Comparison of ENCODE assay signal across 6 cellular contexts in genomic region chr10:44246287-44246686, GRCh38.
A peak's percentile ranks its signal among the peaks of the same experiment; 100 is the strongest.
DNase-seq lines count a peak whose midpoint lies in the region; ATAC-seq, FAIRE-seq and TF ChIP-seq lines count a peak whose summit lies in the region.
"Not testable (repeated sequence)": the region's sequence is repeated elsewhere in the genome, so short reads cannot be mapped to it uniquely, and the experiment has no call there.

No MANE protein-coding gene starts in this region.

- not testable (repeated sequence) for H3K4me1 ChIP-seq in HEK293 (ENCODE audit: control insufficient read depth, insufficient read depth, low read length); astrocyte (ENCODE audit: insufficient read depth, low read length); K562 (replicated peaks in 1 of 2; ENCODE audit: control insufficient read depth in 2 of 2, insufficient read depth in 2 of 2, low read length in 2 of 2); endodermal cell (ENCODE audit: control insufficient read depth, insufficient read depth, low read length); esophagus muscularis mucosa
- H3K4me1 ChIP-seq in HepG2 (ENCODE audit: insufficient read depth, low read length): peaks cover 67% of the 10 kb centered on the region

- TF ChIP-seq CTCF in HEK293 (tag by site-specific recombination; IDR thresholded peaks at IDR 0.05); astrocyte (IDR thresholded peaks at IDR 0.05; ENCODE audit: insufficient read depth, low read depth, low read length); K562 (IDR thresholded peaks at IDR 0.05 in 2 of 3, conservative IDR thresholded peaks at IDR 0.05 in 1 of 3; ENCODE audit: insufficient read depth in 2 of 3, low read depth in 1 of 3, low read length in 3 of 3); endodermal cell (conservative IDR thresholded peaks at IDR 0.05); esophagus muscularis mucosa (IDR thresholded peaks at IDR 0.05); HepG2 (CRISPR knock-in tag; IDR thresholded peaks at IDR 0.05): not testable (repeated sequence)

- not testable (repeated sequence) for H3K4me3 ChIP-seq in HEK293 (ENCODE audit: low read depth, low read length); astrocyte (ENCODE audit: insufficient read depth, low read depth, low read length); K562; esophagus muscularis mucosa; HepG2 (replicated peaks in 1 of 3; ENCODE audit: insufficient read depth in 1 of 3, low read depth in 2 of 3, low read length in 3 of 3)
- peak overlapping the region; percentile 15 for H3K4me3 ChIP-seq in endodermal cell (ENCODE audit: low read length)

- not testable (repeated sequence) for DNase-seq in astrocyte (ENCODE audit: low read depth); K562 (ENCODE audit: extremely low read depth in 1 of 4, low spot score in 3 of 4); endodermal cell; HepG2 (ENCODE audit: low spot score)
- peak; percentile 17 for DNase-seq in esophagus muscularis mucosa (ENCODE audit: extremely low spot score)

- H3K27ac Mint-ChIP-seq in astrocyte (ENCODE audit: unreplicated experiment): peak overlapping the region; percentile 35
- not testable (repeated sequence) for H3K27ac Mint-ChIP-seq in endodermal cell

- H3K4me1 Mint-ChIP-seq in astrocyte (ENCODE audit: low read depth, unreplicated experiment): not testable (repeated sequence)
- H3K4me1 Mint-ChIP-seq in endodermal cell: peaks cover 26% of the 10 kb centered on the region

- not testable (repeated sequence) for TF ChIP-seq EP300 in K562 (IDR thresholded peaks at IDR 0.05; ENCODE audit: low read length); esophagus muscularis mucosa (IDR thresholded peaks at IDR 0.05); HepG2 (IDR thresholded peaks at IDR 0.05; ENCODE audit: low read depth in 2 of 2, low read length in 2 of 2); HepG2 (CRISPR knock-in tag; IDR thresholded peaks at IDR 0.05; ENCODE audit: borderline replicate concordance)

- H3K9me3 Mint-ChIP-seq in astrocyte (ENCODE audit: unreplicated experiment) (peaks cover 25% of the 10 kb centered on the region), endodermal cell (peaks cover 18% of the 10 kb centered on the region)

- FAIRE-seq in astrocyte (lab: Jason Lieb, UNC); K562 (lab: Jason Lieb, UNC); HepG2 (lab: Jason Lieb, UNC): not testable (repeated sequence)

- H3K9ac ChIP-seq in astrocyte (ENCODE audit: low read length); K562 (ENCODE audit: insufficient read depth in 1 of 2, low read depth in 2 of 2, low read length in 2 of 2); endodermal cell (ENCODE audit: extremely low read depth, low read length, poor library complexity, severe bottlenecking); HepG2 (ENCODE audit: insufficient read depth, low read depth, low read length): not testable (repeated sequence)

- TF ChIP-seq RAD21 in K562 (CRISPR knock-in tag; conservative IDR thresholded peaks at IDR 0.05 in 1 of 2, IDR thresholded peaks at IDR 0.05 in 1 of 2); HepG2 (CRISPR knock-in tag; IDR thresholded peaks at IDR 0.05): not testable (repeated sequence)

- H3K36me3 Mint-ChIP-seq in astrocyte (ENCODE audit: low read depth, unreplicated experiment); endodermal cell (ENCODE audit: low read depth): not testable (repeated sequence)

- not testable (repeated sequence) for H3K4me3 Mint-ChIP-seq in astrocyte (ENCODE audit: unreplicated experiment); endodermal cell

- intact Hi-C loops in K562 (cut with micrococcal nuclease); esophagus muscularis mucosa (cut with DNase I); HepG2 (cut with micrococcal nuclease; ENCODE audit: unreplicated experiment): not testable (repeated sequence)

- in situ Hi-C loops in K562 (cut with MboI); HepG2 (cut with HindIII; ENCODE audit: extremely low pct_ligation_motif_present, low pct_unique_long_range_greater_than_20kb): not testable (repeated sequence)

- CTCF ChIA-PET in HEK293 (lab: Yijun Ruan, JAX); K562 (lab: Yijun Ruan, JAX; ENCODE audit: low intra/inter-chr PET ratio); HepG2 (lab: Yijun Ruan, JAX; ENCODE audit: low intra/inter-chr PET ratio, low total read pairs): not testable (repeated sequence)

- not testable (repeated sequence) for H3K9me3 ChIP-seq in HEK293 (ENCODE audit: control insufficient read depth, insufficient read depth, low read depth, low read length); astrocyte (ENCODE audit: insufficient read depth, low read depth, low read length); K562 (replicated peaks; ENCODE audit: control insufficient read depth, insufficient read depth, low read depth, low read length); endodermal cell (ENCODE audit: control insufficient read depth, low read length); esophagus muscularis mucosa; HepG2 (ENCODE audit: low read length)

- BruUV-seq in K562 (replicated peaks; lab: Mats Ljungman, UMichigan); HepG2 (replicated peaks; lab: Mats Ljungman, UMichigan): not testable (repeated sequence)

- not testable (repeated sequence) for H3K27me3 Mint-ChIP-seq in astrocyte (ENCODE audit: low read depth, unreplicated experiment)
- peaks cover 14% of the 10 kb centered on the region for H3K27me3 Mint-ChIP-seq in endodermal cell (ENCODE audit: insufficient read depth)

- H3K27me3 ChIP-seq in astrocyte (ENCODE audit: insufficient read depth, low read length); K562 (ENCODE audit: control insufficient read depth in 2 of 2, insufficient read depth in 2 of 2, low read length in 2 of 2); endodermal cell (ENCODE audit: control insufficient read depth, insufficient read depth, low read length, poor library complexity, severe bottlenecking); esophagus muscularis mucosa; HepG2 (ENCODE audit: control insufficient read depth in 1 of 2, insufficient read depth in 2 of 2, low read length in 2 of 2): not testable (repeated sequence)

- H3K79me2 ChIP-seq in astrocyte (ENCODE audit: insufficient read depth, low read length); K562 (ENCODE audit: control insufficient read depth, insufficient read depth, low read length); HepG2 (ENCODE audit: insufficient read depth, low read length): not testable (repeated sequence)

- WGBS in K562 (ENCODE audit: insufficient coverage, low coverage, missing lambda C conversion rate): 15% methylated on average over 2 of the region's 2 CpGs
- 89% methylated on average over 1 of the region's 2 CpGs; no CpG with 5 or more reads in 1 of the 2 experiments for WGBS in endodermal cell (ENCODE audit: insufficient coverage in 1 of 2, insufficient read length in 1 of 2), 2 experiments
- 89% methylated on average over 2 of the region's 2 CpGs for WGBS in esophagus muscularis mucosa
- WGBS in HepG2 (ENCODE audit: low lambda C conversion rate): 98% methylated on average over 2 of the region's 2 CpGs

- H3K4me2 ChIP-seq in astrocyte (ENCODE audit: low read length); K562 (ENCODE audit: insufficient read depth, low read length): not testable (repeated sequence)
- H3K4me2 ChIP-seq in HepG2 (ENCODE audit: low read depth, low read length): 0 out of 2 replicates have a peak overlapping the region, but pooled peaks have one; percentile 78

- POLR2A ChIA-PET in HEK293 (lab: Yijun Ruan, JAX); K562 (lab: Yijun Ruan, JAX): not testable (repeated sequence)
- POLR2A ChIA-PET in HepG2 (lab: Yijun Ruan, JAX): interaction anchor here (1.1 to 1.9 kb wide), 3 partner anchors 9 to 13 kb away, joined by 9 to 32 read pairs (median 11); no protein-coding TSS in a partner anchor

- not testable (repeated sequence) for H3K36me3 ChIP-seq in HEK293 (ENCODE audit: control insufficient read depth in 2 of 2, insufficient read depth in 1 of 2, low read length in 2 of 2); astrocyte (ENCODE audit: insufficient read depth, low read length); K562 (ENCODE audit: control insufficient read depth, insufficient read depth, low read length); endodermal cell (ENCODE audit: control insufficient read depth, insufficient read depth, low read length); esophagus muscularis mucosa; HepG2 (replicated peaks in 1 of 2; ENCODE audit: control insufficient read depth in 1 of 2, insufficient read depth in 2 of 2, low read length in 2 of 2)

- not testable (repeated sequence) for H2AFZ ChIP-seq in astrocyte (ENCODE audit: low read depth, low read length); K562 (ENCODE audit: low read depth, low read length); HepG2 (ENCODE audit: low read length)

- not testable (repeated sequence) for H3K9me1 ChIP-seq in K562 (ENCODE audit: control insufficient read depth, insufficient read depth, low read length)

- not testable (repeated sequence) for ATAC-seq in K562, HepG2

- H3K27ac ChIP-seq in HEK293 (ENCODE audit: extremely low read depth, low read depth, low read length); astrocyte (ENCODE audit: low read depth, low read length); K562 (ENCODE audit: extremely low read depth, low read depth, low read length); endodermal cell (ENCODE audit: low read depth, low read length); esophagus muscularis mucosa (replicated peaks in 1 of 4): not testable (repeated sequence)
- H3K27ac ChIP-seq in HepG2 (ENCODE audit: extremely low read length, insufficient read depth, low read length): peak overlapping the region; percentile 83

- not testable (repeated sequence) for H4K20me1 ChIP-seq in astrocyte (ENCODE audit: insufficient read depth, low read length); K562 (replicated peaks; ENCODE audit: control insufficient read depth, insufficient read depth, low read length); HepG2 (ENCODE audit: insufficient read depth, low read length)

- not testable (repeated sequence) for TF ChIP-seq POLR2A in K562 (conservative IDR thresholded peaks at IDR 0.05); esophagus muscularis mucosa (IDR thresholded peaks at IDR 0.05; ENCODE audit: low read depth); HepG2 (IDR thresholded peaks at IDR 0.05; ENCODE audit: insufficient read depth in 1 of 2, low read depth in 2 of 2, low read length in 2 of 2)
